In the genomic region with DNA sequence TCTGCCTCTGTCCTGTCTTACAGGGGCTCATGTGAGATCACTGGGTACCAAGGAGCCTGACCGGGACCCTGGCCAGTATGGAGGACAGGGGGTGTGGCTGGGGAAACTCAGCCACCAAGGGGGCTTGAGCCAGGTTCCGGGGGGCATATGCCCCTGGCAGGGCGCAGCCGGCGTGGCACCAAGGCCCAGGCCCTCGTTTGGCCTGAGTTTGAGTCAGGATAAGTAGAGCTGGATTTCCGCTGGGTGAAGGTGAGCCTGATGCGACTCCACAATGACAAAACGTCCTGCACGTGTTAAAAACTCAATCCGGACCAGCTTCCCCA, we compare ENCODE assay signal across 7 cellular contexts. TPM values are rescaled to one million over a fixed set of nuclear protein-coding genes. Genes with fewer than 3 reads are reported as not detected.
DNase-seq lines count a peak whose midpoint lies in the region; ATAC-seq and TF ChIP-seq lines count a peak whose summit lies in the region.

No MANE protein-coding gene starts in this region.

- DNase-seq in ovary: no peak
- DNase-seq in GM20000 (ENCODE audit: low spot score): no peak
- no peak for DNase-seq in NCI-H69 (lab: John Stamatoyannopoulos, UW)
- DNase-seq in activated effector memory CD4-positive, alpha-beta T cell treated with anti-CD3 and anti-CD28 coated beads, Interleukin-2, amount 50 U/mL, for 16 hours: no peak

- H3K27me3 ChIP-seq in duodenal mucosa (ENCODE audit: control insufficient read depth in 1 of 2, insufficient read depth in 2 of 2, low read length in 2 of 2): no peaks in the 10 kb centered on the region
- no peaks in the 10 kb centered on the region for H3K27me3 ChIP-seq in ovary

- no peak for TF ChIP-seq EP300 in ovary (IDR thresholded peaks at IDR 0.05)

- peak overlapping the region; percentile 86 to 97 (median 91) for H3K4me3 Mint-ChIP-seq in IgD-negative memory B cell

- H3K9me3 ChIP-seq in duodenal mucosa (ENCODE audit: control insufficient read depth in 1 of 2, low read length in 2 of 2): no peaks in the 10 kb centered on the region
- no peaks in the 10 kb centered on the region for H3K9me3 ChIP-seq in ovary

- H3K27ac ChIP-seq in duodenal mucosa (ENCODE audit: low read depth, low read length) (no peak overlapping the region), ovary (peak overlapping the region in 1 of 2 donors; percentile 73)

- H3K27ac Mint-ChIP-seq in IgD-negative memory B cell: peak overlapping the region in 2 of 3 donors; percentile 23 to 29

- H3K36me3 Mint-ChIP-seq in IgD-negative memory B cell: no peaks in the 10 kb centered on the region

- 15 to 24% (median 21%) methylated on average over 11 of the region's 11 CpGs for WGBS in ovary, 3 donors

- peak; percentile 1 for ATAC-seq in GM21381 (IDR thresholded peaks at IDR 0.05; ENCODE audit: unreplicated experiment)

- H3K9ac ChIP-seq in duodenal mucosa (ENCODE audit: low read depth in 1 of 2, low read length in 2 of 2): peak overlapping the region; percentile 63 to 86

- no peaks in the 10 kb centered on the region for H3K9me3 Mint-ChIP-seq in IgD-negative memory B cell

- H3K4me3 ChIP-seq in duodenal mucosa (ENCODE audit: low read depth in 1 of 2, low read length in 2 of 2): peak overlapping the region; percentile 68 to 86
- peak overlapping the region; percentile 41 for H3K4me3 ChIP-seq in ovary

- no peak for TF ChIP-seq CTCF in ovary (IDR thresholded peaks at IDR 0.05)
- TF ChIP-seq CTCF in GM20000 (IDR thresholded peaks at IDR 0.05; ENCODE audit: extremely low read depth, missing control alignments): no peak

- H3K4me1 Mint-ChIP-seq in IgD-negative memory B cell: peaks cover 12 to 20% (median 17%) of the 10 kb centered on the region in 3 donors

- intact Hi-C loops in ovary (cut with DNase I): loop anchor here in 1 of 4 donors (5.0 kb wide), 1 partner anchor 229 kb away; the partner anchor contains the start of gene CLTB

- H3K27me3 Mint-ChIP-seq in IgD-negative memory B cell: peaks cover 2% of the 10 kb centered on the region

- H3K36me3 ChIP-seq in duodenal mucosa (ENCODE audit: control insufficient read depth in 1 of 2, insufficient read depth in 2 of 2, low read length in 2 of 2) (no peaks in the 10 kb centered on the region), ovary (no peaks in the 10 kb centered on the region)

- no peak for TF ChIP-seq POLR2A in ovary (IDR thresholded peaks at IDR 0.05)

- H3K4me1 ChIP-seq in duodenal mucosa (ENCODE audit: control insufficient read depth in 1 of 2, insufficient read depth in 2 of 2, low read length in 2 of 2) (peaks cover 17 to 19% of the 10 kb centered on the region in 2 donors), ovary (ENCODE audit: insufficient read depth) (peaks cover 9% of the 10 kb centered on the region)

RNA-seq across cellular contexts. Expression of gene TSPAN17, which starts 0.6 kb away (rescaled TPM):
- 19.5 TPM for polyA plus RNA-seq in IgD-negative memory B cell
- total RNA-seq in ovary: 10 to 100 TPM in 5 of 7 donors, 1 to 10 TPM in 2; 7.5 to 19.3 (median 14.9) TPM
- 10 to 100 TPM; 14.5 to 28.5 TPM for polyA plus RNA-seq in ovary

RNA-seq across cellular contexts. Expression of gene EIF4E1B, which starts 16.2 kb away (rescaled TPM):
- polyA plus RNA-seq in IgD-negative memory B cell (not detected), ovary (under 1 TPM in 1 of 2 donors, not detected in 1; 0.61 TPM)
- not detected for total RNA-seq in ovary

RNA-seq across cellular contexts. Expression of gene SNCB, which starts 16.3 kb away (rescaled TPM):
- polyA plus RNA-seq in IgD-negative memory B cell: not detected
- not detected for total RNA-seq in ovary
- under 1 TPM in 1 of 2 donors, not detected in 1; 0.13 TPM for polyA plus RNA-seq in ovary

RNA-seq across cellular contexts. Expression of gene GPRIN1, which starts 36.7 kb away (rescaled TPM):
- polyA plus RNA-seq in IgD-negative memory B cell (0.35 TPM), ovary (under 1 TPM; 0.13 to 0.50 TPM)
- under 1 TPM; 0.08 to 0.32 (median 0.20) TPM for total RNA-seq in ovary
